11 cellular contexts compared by ENCODE assay signal in the genomic region with DNA sequence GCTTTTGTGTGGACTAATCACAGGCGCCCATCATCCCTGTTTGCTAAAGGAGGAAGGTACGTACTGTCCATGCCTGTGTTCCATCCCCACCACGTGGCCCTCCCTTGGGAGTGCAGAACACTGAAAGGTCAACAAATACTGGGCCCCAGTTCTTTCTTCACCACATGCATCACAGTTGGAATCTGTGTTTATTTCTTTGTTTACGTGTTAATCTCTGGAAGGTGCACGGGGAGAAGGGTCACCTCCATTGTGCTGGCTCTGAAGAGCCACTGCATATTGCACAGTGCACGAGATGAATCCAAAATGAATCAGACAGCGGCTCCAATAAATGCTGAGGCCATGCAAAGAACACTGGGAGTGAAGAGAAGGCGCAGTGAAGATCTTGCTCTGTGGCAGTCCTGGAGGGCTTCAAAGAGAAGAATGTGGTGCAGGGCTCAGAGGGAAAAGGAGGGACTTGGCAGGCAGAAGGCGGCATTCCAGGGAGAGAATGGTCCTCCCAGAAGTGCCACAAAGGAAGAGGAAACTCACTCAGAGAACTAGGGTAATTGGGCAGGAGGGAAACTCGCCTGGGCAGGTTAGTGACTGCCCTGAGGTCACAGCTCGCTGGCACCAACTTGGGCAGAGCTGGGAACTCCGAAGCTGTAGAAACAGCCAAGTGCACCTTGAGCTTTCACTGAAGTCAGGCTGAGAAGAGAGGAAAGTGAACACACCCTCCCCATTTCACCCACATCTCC. TPM values are rescaled to one million over a fixed set of nuclear protein-coding genes. Genes with fewer than 3 reads are reported as not detected.
DNase-seq lines count a peak whose midpoint lies in the region; ATAC-seq and TF ChIP-seq lines count a peak whose summit lies in the region.
"Had no signal": no experiment of that assay in that cellular context is flagged by ENCODE, and none has a peak within 500 bp of the region (broad histone marks: within the 10 kb centered on the region; RNA-seq: fewer than 3 reads in every experiment).

No MANE protein-coding gene starts in this region.

- H3K36me3 ChIP-seq in esophagus (ENCODE audit: control insufficient read depth in 2 of 2, insufficient read depth in 2 of 2, low read length in 1 of 2): no peaks in the 10 kb centered on the region
- no peaks in the 10 kb centered on the region for H3K36me3 ChIP-seq in uterus

- TF ChIP-seq CTCF in uterus (IDR thresholded peaks at IDR 0.05): no peak

- H3K4me3 Mint-ChIP-seq in activated T-helper 1 cell treated with anti-CD3 and anti-CD28 coated beads, Interleukin-12 subunit alpha, Interleukin-12 subunit beta, Interleukin-2, Interleukin-4 antibody, amounts not matched to agents 30 ng/mL and 10 ng/mL and 1 ng/mL, durations not matched to agents 14 hours and 24 hours and 36 hours: no peak overlapping the region

- peak overlapping the region; percentile 65 to 88 for H3K27ac ChIP-seq in esophagus (ENCODE audit: low read depth in 2 of 2, low read length in 1 of 2)
- H3K27ac ChIP-seq in uterus: peak overlapping the region; percentile 67 to 79

- H3K27me3 Mint-ChIP-seq in activated T-helper 1 cell treated with anti-CD3 and anti-CD28 coated beads, Interleukin-12 subunit alpha, Interleukin-12 subunit beta, Interleukin-2, Interleukin-4 antibody, amounts not matched to agents 30 ng/mL and 10 ng/mL and 1 ng/mL, durations not matched to agents 14 hours and 24 hours and 36 hours (ENCODE audit: insufficient read depth): no peaks in the 10 kb centered on the region

- intact Hi-C loops in uterus (cut with DNase I; ENCODE audit: low total_unique reads): no loop called here
- intact Hi-C loops in activated T-helper 1 cell treated with anti-CD3 and anti-CD28 coated beads, Interleukin-12 subunit alpha, Interleukin-12 subunit beta, Interleukin-2, Interleukin-4 antibody, amounts not matched to agents 30 ng/mL and 10 ng/mL and 1 ng/mL, durations not matched to agents 14 hours and 24 hours and 36 hours (cut with micrococcal nuclease): no loop called here

- no peak for TF ChIP-seq POLR2A in uterus (IDR thresholded peaks at IDR 0.05)

- WGBS in esophagus, 2 donors: 45 to 52% methylated on average over 12 of the region's 12 CpGs

- H3K9me3 Mint-ChIP-seq in activated T-helper 1 cell treated with anti-CD3 and anti-CD28 coated beads, Interleukin-12 subunit alpha, Interleukin-12 subunit beta, Interleukin-2, Interleukin-4 antibody, amounts not matched to agents 30 ng/mL and 10 ng/mL and 1 ng/mL, durations not matched to agents 14 hours and 24 hours and 36 hours: peaks cover 8% of the 10 kb centered on the region

- no peaks in the 10 kb centered on the region for H3K36me3 Mint-ChIP-seq in activated T-helper 1 cell treated with anti-CD3 and anti-CD28 coated beads, Interleukin-12 subunit alpha, Interleukin-12 subunit beta, Interleukin-2, Interleukin-4 antibody, amounts not matched to agents 30 ng/mL and 10 ng/mL and 1 ng/mL, durations not matched to agents 14 hours and 24 hours and 36 hours (ENCODE audit: low read depth)

- H3K4me1 ChIP-seq in esophagus (ENCODE audit: control insufficient read depth in 2 of 2, insufficient read depth in 2 of 2, low read length in 1 of 2) (peaks cover 0 to 43% of the 10 kb centered on the region in 2 donors), uterus (no peaks in the 10 kb centered on the region)

- ATAC-seq in GM21825 (IDR thresholded peaks at IDR 0.05; ENCODE audit: unreplicated experiment): no peak
- ATAC-seq in HG02981 (IDR thresholded peaks at IDR 0.05; ENCODE audit: unreplicated experiment): no peak

- H3K27me3 ChIP-seq in esophagus (ENCODE audit: control insufficient read depth in 1 of 2, insufficient read depth in 2 of 2, low read length in 2 of 2): no peaks in the 10 kb centered on the region
- no peaks in the 10 kb centered on the region for H3K27me3 ChIP-seq in uterus

- DNase-seq in NCI-H748 (lab: John Stamatoyannopoulos, UW; ENCODE audit: unreplicated experiment) (peak; percentile 61), NCI-H748 treated with DMSO at 0.1 percent for 48 hours (lab: John Stamatoyannopoulos, UW) (no peak), mesenteric fat pad (ENCODE audit: low spot score) (peak; percentile 72), uterus (peak in 1 of 2 donors; percentile 55)
- no peak for DNase-seq in activated T-helper 1 cell treated with anti-CD3 and anti-CD28 coated beads, Interleukin-12 subunit alpha, Interleukin-12 subunit beta, Interleukin-2, Interleukin-4 antibody, amounts not matched to agents 30 ng/mL and 10 ng/mL and 1 ng/mL, durations not matched to agents 14 hours and 24 hours and 36 hours (ENCODE audit: low spot score)
- DNase-seq: amygdala, erythroblast, NCI-H526 had no signal

- no peak overlapping the region for H3K27ac Mint-ChIP-seq in activated T-helper 1 cell treated with anti-CD3 and anti-CD28 coated beads, Interleukin-12 subunit alpha, Interleukin-12 subunit beta, Interleukin-2, Interleukin-4 antibody, amounts not matched to agents 30 ng/mL and 10 ng/mL and 1 ng/mL, durations not matched to agents 14 hours and 24 hours and 36 hours

- no peaks in the 10 kb centered on the region for H3K4me1 Mint-ChIP-seq in activated T-helper 1 cell treated with anti-CD3 and anti-CD28 coated beads, Interleukin-12 subunit alpha, Interleukin-12 subunit beta, Interleukin-2, Interleukin-4 antibody, amounts not matched to agents 30 ng/mL and 10 ng/mL and 1 ng/mL, durations not matched to agents 14 hours and 24 hours and 36 hours (ENCODE audit: low read depth)

- H3K4me3 ChIP-seq in esophagus (ENCODE audit: low read depth in 1 of 2, low read length in 2 of 2): no peak overlapping the region
- no peak overlapping the region for H3K4me3 ChIP-seq in uterus

- H3K9me3 ChIP-seq in esophagus (ENCODE audit: control insufficient read depth in 2 of 2, insufficient read depth in 1 of 2, low read depth in 1 of 2, low read length in 1 of 2): no peaks in the 10 kb centered on the region
- no peaks in the 10 kb centered on the region for H3K9me3 ChIP-seq in uterus

RNA-seq across cellular contexts. Expression of a gene that starts 3.7 kb away (rescaled TPM):
- polyA plus RNA-seq in esophagus: 1 to 10 TPM; 3.2 to 6.1 TPM
- 31.5 TPM for total RNA-seq in mesenteric fat pad
- 10 to 100 TPM in 3 of 4 donors, 1 to 10 TPM in 1; 9.9 to 44.7 (median 21.5) TPM for total RNA-seq in uterus
- total RNA-seq in activated T-helper 1 cell treated with anti-CD3 and anti-CD28 coated beads, Interleukin-12 subunit alpha, Interleukin-12 subunit beta, Interleukin-2, Interleukin-4 antibody, amounts not matched to agents 30 ng/mL and 10 ng/mL and 1 ng/mL, durations not matched to agents 14 hours and 24 hours and 36 hours: 2.3 and 3.2 TPM in 2 replicates

Comparison
In these comparisons a context has a peak if more than half of its experiments do, and no peak if none do; other contexts are left out.
1. DNase-seq: peak in NCI-H748 (single experiment) and mesenteric fat pad (single experiment); none in NCI-H748 treated with DMSO at 0.1 percent for 48 hours (single experiment) and activated T-helper 1 cell treated with anti-CD3 and anti-CD28 coated beads, Interleukin-12 subunit alpha, Interleukin-12 subunit beta, Interleukin-2, Interleukin-4 antibody, amounts not matched to agents 30 ng/mL and 10 ng/mL and 1 ng/mL, durations not matched to agents 14 hours and 24 hours and 36 hours (single experiment).